Comparison of ENCODE assay signal across 23 cellular contexts in genomic region chr18:23668731-23669130, GRCh38. TPM values are rescaled to one million over a fixed set of nuclear protein-coding genes. Genes with fewer than 3 reads are reported as not detected.
A peak's percentile ranks its signal among the peaks of the same experiment; 100 is the strongest.
DNase-seq lines count a peak whose midpoint lies in the region; ATAC-seq, FAIRE-seq and TF ChIP-seq lines count a peak whose summit lies in the region.
"Had no signal": no experiment of that assay in that cellular context is flagged by ENCODE, and none has a peak within 500 bp of the region (broad histone marks: within the 10 kb centered on the region; RNA-seq: fewer than 3 reads in every experiment).

No MANE protein-coding gene starts in this region.

- no peak for ATAC-seq in CD8-positive, alpha-beta T cell
- ATAC-seq in HG03175 (IDR thresholded peaks at IDR 0.05; ENCODE audit: unreplicated experiment), result no peak
- ATAC-seq: activated naive CD4-positive, alpha-beta T cell treated with anti-CD3 and anti-CD28 coated beads, Interleukin-2, amount 50 U/mL, for 72 hours; GM12878; SK-N-SH treated with all-trans-retinoic acid at 6 μM for 48 hours had no signal

- DNase-seq in NCI-H748 (lab: John Stamatoyannopoulos, UW; ENCODE audit: unreplicated experiment) (peak; percentile 17), NCI-H748 treated with DMSO at 0.1 percent for 48 hours (lab: John Stamatoyannopoulos, UW) (no peak), NCI-H69 (lab: John Stamatoyannopoulos, UW) (peak; percentile 90), endodermal cell (peak; percentile 76), transverse colon (peak; percentile 46), RCC 7860 (ENCODE audit: low spot score) (no peak)
- no peak for DNase-seq in CD8-positive, alpha-beta T cell
- DNase-seq: activated CD4-positive, alpha-beta T cell treated with anti-CD3 and anti-CD28 coated beads, Interleukin-2, amount 10 ng/mL, durations not matched to agents 7 days and 5 days; anterior cingulate cortex; Caco-2; naive B cell; NCI-H1417 treated with DMSO at 0.1 percent for 48 hours; NCI-H2107; NCI-H524 treated with DMSO at 0.1 percent for 48 hours; RPMI8226 had no signal

- TF ChIP-seq POLR2A in transverse colon (IDR thresholded peaks at IDR 0.05), result no peak

- no peak overlapping the region for H3K4me3 ChIP-seq in endodermal cell (ENCODE audit: low read length)
- no peak overlapping the region for H3K4me3 ChIP-seq in transverse colon
- H3K4me3 ChIP-seq in CD8-positive, alpha-beta T cell (ENCODE audit: low read depth, low read length), result no peak overlapping the region
- H3K4me3 ChIP-seq: cardiac muscle cell, GM12878 had no signal

- FAIRE-seq in RCC 7860 (lab: Jason Lieb, UNC), result no peak
- FAIRE-seq: GM12878, H54 had no signal

- no peak for TF ChIP-seq CTCF in endodermal cell (conservative IDR thresholded peaks at IDR 0.05)
- TF ChIP-seq CTCF in transverse colon (IDR thresholded peaks at IDR 0.05), result no peak
- no peak for TF ChIP-seq CTCF in CD8-positive, alpha-beta T cell (IDR thresholded peaks at IDR 0.05)

- peaks cover 6% of the 10 kb centered on the region for H3K4me1 Mint-ChIP-seq in endodermal cell
- peaks cover 6% of the 10 kb centered on the region for H3K4me1 Mint-ChIP-seq in CD8-positive, alpha-beta T cell (ENCODE audit: low read depth)

- peaks cover 6% of the 10 kb centered on the region for H3K4me1 ChIP-seq in endodermal cell (ENCODE audit: control insufficient read depth, insufficient read depth, low read length)
- H3K4me1 ChIP-seq in transverse colon, result peaks cover 0 to 8% (median 3%) of the 10 kb centered on the region in 4 donors
- no peaks in the 10 kb centered on the region for H3K4me1 ChIP-seq in CD8-positive, alpha-beta T cell (ENCODE audit: insufficient read depth, low read length)
- H3K4me1 ChIP-seq: Caco-2 had no signal

- no peaks in the 10 kb centered on the region for H3K9me3 Mint-ChIP-seq in endodermal cell
- H3K9me3 Mint-ChIP-seq in CD8-positive, alpha-beta T cell, result no peaks in the 10 kb centered on the region
- H3K9me3 Mint-ChIP-seq: activated CD4-positive, alpha-beta T cell treated with anti-CD3 and anti-CD28 coated beads, Interleukin-2, amount 10 ng/mL, durations not matched to agents 7 days and 5 days; activated naive CD4-positive, alpha-beta T cell treated with anti-CD3 and anti-CD28 coated beads, Interleukin-2, amount 50 U/mL, for 72 hours; activated T-helper 1 cell treated with anti-CD3 and anti-CD28 coated beads, Interleukin-12 subunit alpha, Interleukin-12 subunit beta, Interleukin-2, Interleukin-4 antibody, amounts not matched to agents 30 ng/mL and 10 ng/mL and 1 ng/mL, durations not matched to agents 14 hours and 24 hours and 36 hours; naive B cell had no signal

- no peak for TF ChIP-seq EP300 in transverse colon (IDR thresholded peaks at IDR 0.05; ENCODE audit: low read depth)

- H3K27me3 Mint-ChIP-seq in endodermal cell (ENCODE audit: insufficient read depth), result peaks cover 9% of the 10 kb centered on the region
- no peaks in the 10 kb centered on the region for H3K27me3 Mint-ChIP-seq in CD8-positive, alpha-beta T cell (ENCODE audit: low read depth)

- no peaks in the 10 kb centered on the region for H3K27me3 ChIP-seq in endodermal cell (ENCODE audit: control insufficient read depth, insufficient read depth, low read length, poor library complexity, severe bottlenecking)
- peaks cover 13% of the 10 kb centered on the region for H3K27me3 ChIP-seq in transverse colon
- H3K27me3 ChIP-seq in CD8-positive, alpha-beta T cell (ENCODE audit: insufficient read depth, low read length), result no peaks in the 10 kb centered on the region

- no peaks in the 10 kb centered on the region for H3K9me3 ChIP-seq in endodermal cell (ENCODE audit: control insufficient read depth, low read length)
- H3K9me3 ChIP-seq in transverse colon, result no peaks in the 10 kb centered on the region
- no peaks in the 10 kb centered on the region for H3K9me3 ChIP-seq in CD8-positive, alpha-beta T cell (ENCODE audit: low read length)
- H3K9me3 ChIP-seq: Caco-2 had no signal

- in situ Hi-C loops in transverse colon (cut with MboI; ENCODE audit: low pct_ligation_motif_present in 1 of 4, low pct_unique_long_range_greater_than_20kb in 1 of 4, low sequenced_read_pairs in 3 of 4), result no loop called here

- H3K36me3 Mint-ChIP-seq in endodermal cell (ENCODE audit: low read depth), result no peaks in the 10 kb centered on the region
- no peaks in the 10 kb centered on the region for H3K36me3 Mint-ChIP-seq in CD8-positive, alpha-beta T cell
- H3K36me3 Mint-ChIP-seq: activated naive CD4-positive, alpha-beta T cell treated with anti-CD3 and anti-CD28 coated beads, Interleukin-2, amount 50 U/mL, for 72 hours; naive B cell had no signal

- POLR2A ChIA-PET in CD8-positive, alpha-beta T cell (lab: Charles Lee), result no interaction called here

- no peak overlapping the region for H3K4me3 Mint-ChIP-seq in endodermal cell
- no peak overlapping the region for H3K4me3 Mint-ChIP-seq in CD8-positive, alpha-beta T cell
- H3K4me3 Mint-ChIP-seq: activated CD4-positive, alpha-beta T cell treated with anti-CD3 and anti-CD28 coated beads, Interleukin-2, amount 10 ng/mL, durations not matched to agents 7 days and 5 days; activated T-helper 1 cell treated with anti-CD3 and anti-CD28 coated beads, Interleukin-12 subunit alpha, Interleukin-12 subunit beta, Interleukin-2, Interleukin-4 antibody, amounts not matched to agents 30 ng/mL and 10 ng/mL and 1 ng/mL, durations not matched to agents 14 hours and 24 hours and 36 hours; naive B cell had no signal

- no peak overlapping the region for H3K27ac Mint-ChIP-seq in endodermal cell
- no peak overlapping the region for H3K27ac Mint-ChIP-seq in CD8-positive, alpha-beta T cell
- H3K27ac Mint-ChIP-seq: activated CD4-positive, alpha-beta T cell treated with anti-CD3 and anti-CD28 coated beads, Interleukin-2, amount 10 ng/mL, durations not matched to agents 7 days and 5 days; activated T-helper 1 cell treated with anti-CD3 and anti-CD28 coated beads, Interleukin-12 subunit alpha, Interleukin-12 subunit beta, Interleukin-2, Interleukin-4 antibody, amounts not matched to agents 30 ng/mL and 10 ng/mL and 1 ng/mL, durations not matched to agents 14 hours and 24 hours and 36 hours; naive B cell had no signal

- intact Hi-C loops in transverse colon (cut with DNase I; ENCODE audit: low total_unique reads), result no loop called here
- intact Hi-C loops in CD8-positive, alpha-beta T cell (cut with DNase I, micrococcal nuclease), result no loop called here

- no peak overlapping the region for H3K27ac ChIP-seq in endodermal cell (ENCODE audit: low read depth, low read length)
- no peak overlapping the region for H3K27ac ChIP-seq in transverse colon
- no peak overlapping the region for H3K27ac ChIP-seq in CD8-positive, alpha-beta T cell (ENCODE audit: low read depth, low read length)
- H3K27ac ChIP-seq: cardiac muscle cell, HL-60 had no signal

- CTCF ChIA-PET in CD8-positive, alpha-beta T cell (lab: Charles Lee), result no interaction called here

- H3K9ac ChIP-seq in endodermal cell (ENCODE audit: extremely low read depth, low read length, poor library complexity, severe bottlenecking), result no peak overlapping the region

- H3K36me3 ChIP-seq in endodermal cell (ENCODE audit: control insufficient read depth, insufficient read depth, low read length) (no peaks in the 10 kb centered on the region), transverse colon (no peaks in the 10 kb centered on the region)
- H3K36me3 ChIP-seq in CD8-positive, alpha-beta T cell (ENCODE audit: insufficient read depth, low read length), result no peaks in the 10 kb centered on the region
- H3K36me3 ChIP-seq: cardiac muscle cell had no signal

- WGBS in endodermal cell (ENCODE audit: insufficient coverage in 1 of 2, insufficient read length in 1 of 2), 2 experiments, result 22 to 46% methylated on average over 4 of the region's 4 CpGs
- WGBS in transverse colon (ENCODE audit: low coverage in 1 of 2), 2 donors, result 20 to 26% methylated on average over 1 to 4 of the region's 4 CpGs

RNA-seq across cellular contexts. Expression of gene ANKRD29, which starts 6.0 kb away (rescaled TPM):
- total RNA-seq in endodermal cell (under 1 TPM; 0.44 to 0.73 TPM), transverse colon (1 to 10 TPM in 2 of 4 donors, under 1 TPM in 2; 0.75 to 2.2 (median 1.5) TPM)
- 1.2 TPM for polyA plus RNA-seq in endodermal cell (2013, experiment 1 of 2)
- polyA plus RNA-seq in endodermal cell (2013, experiment 2 of 2), result 2.2 TPM
- not detected for total RNA-seq in CD8-positive, alpha-beta T cell
- total RNA-seq: activated naive CD4-positive, alpha-beta T cell treated with anti-CD3 and anti-CD28 coated beads, Interleukin-2, amount 50 U/mL, for 72 hours; activated T-helper 1 cell treated with anti-CD3 and anti-CD28 coated beads, Interleukin-12 subunit alpha, Interleukin-12 subunit beta, Interleukin-2, Interleukin-4 antibody, amounts not matched to agents 30 ng/mL and 10 ng/mL and 1 ng/mL, durations not matched to agents 14 hours and 24 hours and 36 hours had no signal

RNA-seq across cellular contexts. Expression of gene LAMA3, which starts 20.5 kb away (rescaled TPM):
- total RNA-seq in endodermal cell (1 to 10 TPM in 1 of 2 donors, under 1 TPM in 1; 0.58 to 1.3 TPM), transverse colon (10 to 100 TPM; 17.5 to 71.8 (median 47.4) TPM)
- polyA plus RNA-seq in endodermal cell (2013, experiment 1 of 2), result 0.28 TPM
- 0.33 TPM for polyA plus RNA-seq in endodermal cell (2013, experiment 2 of 2)
- total RNA-seq in CD8-positive, alpha-beta T cell, result not detected
- total RNA-seq: activated T-helper 1 cell treated with anti-CD3 and anti-CD28 coated beads, Interleukin-12 subunit alpha, Interleukin-12 subunit beta, Interleukin-2, Interleukin-4 antibody, amounts not matched to agents 30 ng/mL and 10 ng/mL and 1 ng/mL, durations not matched to agents 14 hours and 24 hours and 36 hours had no signal
- polyA plus RNA-seq: cardiac muscle cell had no signal

Comparison
In these comparisons a context has a peak if more than half of its experiments do, and no peak if none do; other contexts are left out.
1. DNase-seq: peak in NCI-H748 (single experiment), NCI-H69 (single experiment), endodermal cell (single experiment) and transverse colon (single experiment); none in NCI-H748 treated with DMSO at 0.1 percent for 48 hours (single experiment), CD8-positive, alpha-beta T cell (0 of 7) and RCC 7860 (single experiment).
2. RNA of gene LAMA3, which starts 20.5 kb away (total RNA-seq): 17.5 to 71.8 TPM in transverse colon; 0.58 to 1.3 TPM in endodermal cell and not detected in CD8-positive, alpha-beta T cell; every median in the first group is over 4 times any median in the second.